In genomic region chr11:12694182-12694531, GRCh38 we compare ENCODE assay signal across 8 cellular contexts. TPM values are rescaled to one million over a fixed set of nuclear protein-coding genes. Genes with fewer than 3 reads are reported as not detected.
DNase-seq lines count a peak whose midpoint lies in the region; ATAC-seq and TF ChIP-seq lines count a peak whose summit lies in the region.

No MANE protein-coding gene starts in this region.

- DNase-seq in ACHN = peak; percentile 49
- DNase-seq in NCI-H2196 treated with DMSO at 0.1 percent for 48 hours (lab: John Stamatoyannopoulos, UW; ENCODE audit: unreplicated experiment) = peak; percentile 46
- DNase-seq in endodermal cell = no peak
- no peak for DNase-seq in stimulated activated naive CD4-positive, alpha-beta T cell (lab: John Stamatoyannopoulos, UW)
- no peak for DNase-seq in NCI-H2081 treated with DMSO at 0.1 percent for 48 hours (lab: John Stamatoyannopoulos, UW)
- no peak for DNase-seq in NCI-H2227 (lab: John Stamatoyannopoulos, UW; ENCODE audit: unreplicated experiment)

- H3K4me1 ChIP-seq in endodermal cell (ENCODE audit: control insufficient read depth, insufficient read depth, low read length) (peaks cover 34% of the 10 kb centered on the region), muscle layer of duodenum (ENCODE audit: control insufficient read depth in 1 of 2, insufficient read depth in 2 of 2, low read length in 2 of 2) (peaks cover 30 to 32% of the 10 kb centered on the region in 2 donors)

- H3K27ac Mint-ChIP-seq in endodermal cell = peak overlapping the region; percentile 74

- no peaks in the 10 kb centered on the region for H3K36me3 Mint-ChIP-seq in endodermal cell (ENCODE audit: low read depth)

- no peak overlapping the region for H3K4me3 ChIP-seq in endodermal cell (ENCODE audit: low read length)
- H3K4me3 ChIP-seq in muscle layer of duodenum (ENCODE audit: low read depth in 1 of 2, low read length in 2 of 2) = peak overlapping the region in 1 of 2 donors; percentile 13

- no peaks in the 10 kb centered on the region for H3K27me3 Mint-ChIP-seq in endodermal cell (ENCODE audit: insufficient read depth)

- H3K9me3 ChIP-seq in endodermal cell (ENCODE audit: control insufficient read depth, low read length) = no peaks in the 10 kb centered on the region
- no peaks in the 10 kb centered on the region for H3K9me3 ChIP-seq in muscle layer of duodenum (ENCODE audit: control insufficient read depth in 1 of 2, low read length in 2 of 2)

- H3K36me3 ChIP-seq in endodermal cell (ENCODE audit: control insufficient read depth, insufficient read depth, low read length) (no peaks in the 10 kb centered on the region), muscle layer of duodenum (ENCODE audit: control insufficient read depth in 1 of 2, insufficient read depth in 2 of 2, low read length in 2 of 2) (no peaks in the 10 kb centered on the region)

- WGBS in endodermal cell (ENCODE audit: insufficient coverage in 1 of 2, insufficient read length in 1 of 2), 2 experiments = 40 to 67% methylated on average over 1 to 5 of the region's 6 CpGs

- no peak overlapping the region for H3K4me3 Mint-ChIP-seq in endodermal cell

- in situ Hi-C loops in ACHN (cut with HindIII; ENCODE audit: low pct_ligation_motif_present, low pct_unique_long_range_greater_than_20kb, low sequenced_read_pairs) = no loop called here

- H3K4me1 Mint-ChIP-seq in endodermal cell = peaks cover 59% of the 10 kb centered on the region

- no peak for TF ChIP-seq CTCF in endodermal cell (conservative IDR thresholded peaks at IDR 0.05)

- peak overlapping the region; percentile 33 for H3K9ac ChIP-seq in endodermal cell (ENCODE audit: extremely low read depth, low read length, poor library complexity, severe bottlenecking)

- no peaks in the 10 kb centered on the region for H3K9me3 Mint-ChIP-seq in endodermal cell

- H3K27ac ChIP-seq in endodermal cell (ENCODE audit: low read depth, low read length) (peak overlapping the region; percentile 93), muscle layer of duodenum (ENCODE audit: low read length) (peak overlapping the region; percentile 91)

- no peaks in the 10 kb centered on the region for H3K27me3 ChIP-seq in endodermal cell (ENCODE audit: control insufficient read depth, insufficient read depth, low read length, poor library complexity, severe bottlenecking)
- peaks cover 6% of the 10 kb centered on the region for H3K27me3 ChIP-seq in muscle layer of duodenum (ENCODE audit: low read depth, low read length)

- ATAC-seq in GM21423 (IDR thresholded peaks at IDR 0.05; ENCODE audit: unreplicated experiment) = no peak

RNA-seq across cellular contexts. Expression of gene TEAD1, which starts 19.9 kb away (rescaled TPM):
- total RNA-seq in endodermal cell = 10 to 100 TPM; 76.4 to 94.4 TPM
- polyA plus RNA-seq in endodermal cell (2013, experiment 1 of 2) = 103 TPM
- polyA plus RNA-seq in endodermal cell (2013, experiment 2 of 2) = 109 TPM

Comparison
In these comparisons a context has a peak if more than half of its experiments do, and no peak if none do; other contexts are left out.
1. DNase-seq: peak in ACHN (single experiment) and NCI-H2196 treated with DMSO at 0.1 percent for 48 hours (single experiment); none in endodermal cell (single experiment), stimulated activated naive CD4-positive, alpha-beta T cell (0 of 6), NCI-H2081 treated with DMSO at 0.1 percent for 48 hours (single experiment) and NCI-H2227 (single experiment).